31 cellular contexts compared by ENCODE assay signal in genomic region chr1:116971481-116971880, GRCh38. TPM values are rescaled to one million over a fixed set of nuclear protein-coding genes. Genes with fewer than 3 reads are reported as not detected.
A peak's percentile ranks its signal among the peaks of the same experiment; 100 is the strongest.
DNase-seq lines count a peak whose midpoint lies in the region; ATAC-seq, FAIRE-seq and TF ChIP-seq lines count a peak whose summit lies in the region.
"Had no signal": no experiment of that assay in that cellular context is flagged by ENCODE, and none has a peak within 500 bp of the region (broad histone marks: within the 10 kb centered on the region; RNA-seq: fewer than 3 reads in every experiment).

No MANE protein-coding gene starts in this region.

- no peaks in the 10 kb centered on the region for H3F3A ChIP-seq in smooth muscle cell (ENCODE audit: low read depth)

- H3K79me2 ChIP-seq in astrocyte (ENCODE audit: insufficient read depth, low read length) (peaks cover 3% of the 10 kb centered on the region), smooth muscle cell (ENCODE audit: low read depth) (peaks cover 4% of the 10 kb centered on the region)

- H3K36me3 ChIP-seq in astrocyte (ENCODE audit: insufficient read depth, low read length) (peaks cover 4% of the 10 kb centered on the region), smooth muscle cell (ENCODE audit: low read depth) (peaks cover 21% of the 10 kb centered on the region)
- H3K36me3 ChIP-seq: BLaER1 had no signal

- H4K20me1 ChIP-seq in astrocyte (ENCODE audit: insufficient read depth, low read length) (no peaks in the 10 kb centered on the region), smooth muscle cell (ENCODE audit: low read depth) (peaks cover 19% of the 10 kb centered on the region)
- H4K20me1 ChIP-seq: BLaER1 had no signal

- H2AFZ ChIP-seq in astrocyte (ENCODE audit: low read depth, low read length) (no peak overlapping the region), smooth muscle cell (ENCODE audit: low read depth) (no peak overlapping the region)

- H3K27ac ChIP-seq in astrocyte (ENCODE audit: low read depth, low read length): peak overlapping the region; percentile 78
- H3K27ac ChIP-seq in smooth muscle cell (ENCODE audit: low read depth): peak overlapping the region; percentile 58
- H3K27ac ChIP-seq: A549, BLaER1, coronary artery had no signal

- WGBS in smooth muscle cell (ENCODE audit: low lambda C conversion rate): 33% methylated on average over 3 of the region's 3 CpGs

- DNase-seq in NCI-H82 (lab: John Stamatoyannopoulos, UW) (peak; percentile 16), NCI-H82 treated with DMSO at 0.1 percent for 48 hours (lab: John Stamatoyannopoulos, UW; ENCODE audit: unreplicated experiment) (no peak), astrocyte (ENCODE audit: low read depth) (peak; percentile 49), left ventricle myocardium superior (no peak), smooth muscle cell (lab: John Stamatoyannopoulos, UW; ENCODE audit: unreplicated experiment) (no peak)
- no peak for DNase-seq in activated T-helper 1 cell treated with anti-CD3 and anti-CD28 coated beads, Interleukin-12 subunit alpha, Interleukin-12 subunit beta, Interleukin-2, Interleukin-4 antibody, amounts not matched to agents 30 ng/mL and 10 ng/mL and 1 ng/mL, durations not matched to agents 14 hours and 24 hours and 36 hours (ENCODE audit: low spot score)
- DNase-seq: activated B cell treated with CpG ODN at 0.5 μM for 24 hours; activated CD8-positive, alpha-beta T cell treated with anti-CD3 and anti-CD28 coated beads for 36 hours; activated naive CD4-positive, alpha-beta T cell treated with anti-CD3 and anti-CD28 coated beads, Interleukin-2, amount 50 U/mL, for 16 hours; activated T-cell treated with anti-CD3 and anti-CD28 coated beads, Interleukin-2, amount 50 U/mL, for 24 hours; aorta; GDM1; kidney; mesendoderm; NCI-H1092; NCI-H2081 treated with DMSO at 0.1 percent for 48 hours; NCI-H510A; SHP77 treated with DMSO at 0.1 percent for 48 hours; spleen; stimulated activated CD4-positive, alpha-beta T cell treated with anti-CD3 and anti-CD28 coated beads, Interleukin-4, amount 100 ng/mL, for 4 hours had no signal

- ATAC-seq in left ventricle myocardium superior: peak; percentile 70
- no peak for ATAC-seq in HG02588 (IDR thresholded peaks at IDR 0.05; ENCODE audit: unreplicated experiment)
- no peak for ATAC-seq in HG03045 (IDR thresholded peaks at IDR 0.05; ENCODE audit: unreplicated experiment)
- ATAC-seq: A549; activated CD8-positive, alpha-beta T cell treated with anti-CD3 and anti-CD28 coated beads for 36 hours; HCT116; natural killer cell treated with Interleukin-12 subunit alpha and Interleukin-12 subunit beta and Interleukin-15 and Interleukin-18, amount 100 ng/mL, for 72 hours had no signal

- H3K4me3 ChIP-seq in astrocyte (ENCODE audit: insufficient read depth, low read depth, low read length) (no peak overlapping the region), smooth muscle cell (no peak overlapping the region)
- H3K4me3 ChIP-seq: A549, BLaER1, coronary artery, spleen had no signal

- no peaks in the 10 kb centered on the region for H3K27me3 Mint-ChIP-seq in astrocyte (ENCODE audit: low read depth, unreplicated experiment)
- no peaks in the 10 kb centered on the region for H3K27me3 Mint-ChIP-seq in activated T-helper 1 cell treated with anti-CD3 and anti-CD28 coated beads, Interleukin-12 subunit alpha, Interleukin-12 subunit beta, Interleukin-2, Interleukin-4 antibody, amounts not matched to agents 30 ng/mL and 10 ng/mL and 1 ng/mL, durations not matched to agents 14 hours and 24 hours and 36 hours (ENCODE audit: insufficient read depth)
- H3K27me3 Mint-ChIP-seq: activated T-cell treated with anti-CD3 and anti-CD28 coated beads, Interleukin-2, amount 50 U/mL, for 24 hours; progenitor cell of endocrine pancreas had no signal

- H3K27me3 ChIP-seq in astrocyte (ENCODE audit: insufficient read depth, low read length) (no peaks in the 10 kb centered on the region), smooth muscle cell (ENCODE audit: low read depth) (no peaks in the 10 kb centered on the region)
- H3K27me3 ChIP-seq: BLaER1, spleen had no signal

- H3K4me1 ChIP-seq in astrocyte (ENCODE audit: insufficient read depth, low read length) (peaks cover 17% of the 10 kb centered on the region), smooth muscle cell (ENCODE audit: low read depth) (peaks cover 20% of the 10 kb centered on the region)
- H3K4me1 ChIP-seq: BLaER1, spleen had no signal

- H3K9me3 ChIP-seq in astrocyte (ENCODE audit: insufficient read depth, low read depth, low read length) (no peaks in the 10 kb centered on the region), smooth muscle cell (replicated peaks; ENCODE audit: low read depth) (no peaks in the 10 kb centered on the region)
- H3K9me3 ChIP-seq: A549 had no signal

- H3K9ac ChIP-seq in astrocyte (ENCODE audit: low read length) (peak overlapping the region; percentile 59), smooth muscle cell (ENCODE audit: low read depth) (no peak overlapping the region)
- H3K9ac ChIP-seq: BLaER1 had no signal

- H3K36me3 Mint-ChIP-seq in astrocyte (ENCODE audit: low read depth, unreplicated experiment): peaks cover 37% of the 10 kb centered on the region
- H3K36me3 Mint-ChIP-seq in activated T-helper 1 cell treated with anti-CD3 and anti-CD28 coated beads, Interleukin-12 subunit alpha, Interleukin-12 subunit beta, Interleukin-2, Interleukin-4 antibody, amounts not matched to agents 30 ng/mL and 10 ng/mL and 1 ng/mL, durations not matched to agents 14 hours and 24 hours and 36 hours (ENCODE audit: low read depth): peaks cover 18% of the 10 kb centered on the region
- H3K36me3 Mint-ChIP-seq: natural killer cell treated with Interleukin-12 subunit alpha and Interleukin-12 subunit beta and Interleukin-15 and Interleukin-18, amount 100 ng/mL, for 72 hours had no signal

- peak overlapping the region; percentile 88 for H3K27ac Mint-ChIP-seq in astrocyte (ENCODE audit: unreplicated experiment)
- no peak overlapping the region for H3K27ac Mint-ChIP-seq in activated T-helper 1 cell treated with anti-CD3 and anti-CD28 coated beads, Interleukin-12 subunit alpha, Interleukin-12 subunit beta, Interleukin-2, Interleukin-4 antibody, amounts not matched to agents 30 ng/mL and 10 ng/mL and 1 ng/mL, durations not matched to agents 14 hours and 24 hours and 36 hours
- H3K27ac Mint-ChIP-seq: activated B cell treated with CpG ODN at 0.5 μM for 24 hours; activated CD8-positive, alpha-beta T cell treated with anti-CD3 and anti-CD28 coated beads for 36 hours; activated T-cell treated with anti-CD3 and anti-CD28 coated beads, Interleukin-2, amount 50 U/mL, for 24 hours; IgD-negative memory B cell; natural killer cell treated with Interleukin-12 subunit alpha and Interleukin-12 subunit beta and Interleukin-15 and Interleukin-18, amount 100 ng/mL, for 72 hours; progenitor cell of endocrine pancreas had no signal

- H3K4me3 Mint-ChIP-seq in astrocyte (ENCODE audit: unreplicated experiment): no peak overlapping the region
- no peak overlapping the region for H3K4me3 Mint-ChIP-seq in activated T-helper 1 cell treated with anti-CD3 and anti-CD28 coated beads, Interleukin-12 subunit alpha, Interleukin-12 subunit beta, Interleukin-2, Interleukin-4 antibody, amounts not matched to agents 30 ng/mL and 10 ng/mL and 1 ng/mL, durations not matched to agents 14 hours and 24 hours and 36 hours
- H3K4me3 Mint-ChIP-seq: activated B cell treated with CpG ODN at 0.5 μM for 24 hours; activated CD8-positive, alpha-beta T cell treated with anti-CD3 and anti-CD28 coated beads for 36 hours; activated T-cell treated with anti-CD3 and anti-CD28 coated beads, Interleukin-2, amount 50 U/mL, for 24 hours; IgD-negative memory B cell; natural killer cell treated with Interleukin-12 subunit alpha and Interleukin-12 subunit beta and Interleukin-15 and Interleukin-18, amount 100 ng/mL, for 72 hours had no signal

- H3K9me3 Mint-ChIP-seq in astrocyte (ENCODE audit: unreplicated experiment): peaks cover 5% of the 10 kb centered on the region
- H3K9me3 Mint-ChIP-seq in activated T-helper 1 cell treated with anti-CD3 and anti-CD28 coated beads, Interleukin-12 subunit alpha, Interleukin-12 subunit beta, Interleukin-2, Interleukin-4 antibody, amounts not matched to agents 30 ng/mL and 10 ng/mL and 1 ng/mL, durations not matched to agents 14 hours and 24 hours and 36 hours: no peaks in the 10 kb centered on the region
- H3K9me3 Mint-ChIP-seq: activated T-cell treated with anti-CD3 and anti-CD28 coated beads, Interleukin-2, amount 50 U/mL, for 24 hours; natural killer cell treated with Interleukin-12 subunit alpha and Interleukin-12 subunit beta and Interleukin-15 and Interleukin-18, amount 100 ng/mL, for 72 hours had no signal

- TF ChIP-seq CTCF in astrocyte (IDR thresholded peaks at IDR 0.05; ENCODE audit: insufficient read depth, low read depth, low read length) (no peak), smooth muscle cell (IDR thresholded peaks at IDR 0.05; ENCODE audit: borderline replicate concordance, insufficient read depth, poor library complexity, severe bottlenecking) (no peak)

- FAIRE-seq in astrocyte (lab: Jason Lieb, UNC): no peak
- FAIRE-seq: A549, D721Med, endometrium, kidney had no signal

- intact Hi-C loops in left ventricle myocardium superior (cut with micrococcal nuclease): no loop called here
- intact Hi-C loops in activated T-helper 1 cell treated with anti-CD3 and anti-CD28 coated beads, Interleukin-12 subunit alpha, Interleukin-12 subunit beta, Interleukin-2, Interleukin-4 antibody, amounts not matched to agents 30 ng/mL and 10 ng/mL and 1 ng/mL, durations not matched to agents 14 hours and 24 hours and 36 hours (cut with micrococcal nuclease): no loop called here

- H3K4me1 Mint-ChIP-seq in astrocyte (ENCODE audit: low read depth, unreplicated experiment): peaks cover 29% of the 10 kb centered on the region
- no peaks in the 10 kb centered on the region for H3K4me1 Mint-ChIP-seq in activated T-helper 1 cell treated with anti-CD3 and anti-CD28 coated beads, Interleukin-12 subunit alpha, Interleukin-12 subunit beta, Interleukin-2, Interleukin-4 antibody, amounts not matched to agents 30 ng/mL and 10 ng/mL and 1 ng/mL, durations not matched to agents 14 hours and 24 hours and 36 hours (ENCODE audit: low read depth)
- H3K4me1 Mint-ChIP-seq: activated B cell treated with CpG ODN at 0.5 μM for 24 hours, IgD-negative memory B cell had no signal

- H3K4me2 ChIP-seq in astrocyte (ENCODE audit: low read length) (no peak overlapping the region), smooth muscle cell (peak overlapping the region; percentile 28)
- H3K4me2 ChIP-seq: A549, BLaER1 had no signal

RNA-seq across cellular contexts. Expression of gene CD101, which starts 30.1 kb away (rescaled TPM):
- total RNA-seq in astrocyte: 1.6 and 2.6 TPM in 2 replicates
- 0.45 TPM for total RNA-seq in left ventricle myocardium superior
- 0.81 and 0.85 TPM in 2 replicates for total RNA-seq in smooth muscle cell
- polyA plus RNA-seq in smooth muscle cell: 2.0 and 3.1 TPM in 2 replicates
- total RNA-seq in activated T-helper 1 cell treated with anti-CD3 and anti-CD28 coated beads, Interleukin-12 subunit alpha, Interleukin-12 subunit beta, Interleukin-2, Interleukin-4 antibody, amounts not matched to agents 30 ng/mL and 10 ng/mL and 1 ng/mL, durations not matched to agents 14 hours and 24 hours and 36 hours: 0.80 and 1.0 TPM in 2 replicates

Comparison
In these comparisons a context has a peak if more than half of its experiments do, and no peak if none do; other contexts are left out.
1. DNase-seq: peak in NCI-H82 (single experiment) and astrocyte (single experiment); none in NCI-H82 treated with DMSO at 0.1 percent for 48 hours (single experiment), left ventricle myocardium superior (single experiment), smooth muscle cell (single experiment) and activated T-helper 1 cell treated with anti-CD3 and anti-CD28 coated beads, Interleukin-12 subunit alpha, Interleukin-12 subunit beta, Interleukin-2, Interleukin-4 antibody, amounts not matched to agents 30 ng/mL and 10 ng/mL and 1 ng/mL, durations not matched to agents 14 hours and 24 hours and 36 hours (single experiment).